ENCODE assay signal across 8 cellular contexts in genomic region chr10:35451103-35452016, GRCh38.
DNase-seq lines count a peak whose midpoint lies in the region; ATAC-seq and TF ChIP-seq lines count a peak whose summit lies in the region.

No MANE protein-coding gene starts in this region.

- H3K9me3 ChIP-seq in CD4-positive, alpha-beta T cell (ENCODE audit: control insufficient read depth, low read length), result no peaks in the 10 kb centered on the region
- no peaks in the 10 kb centered on the region for H3K9me3 ChIP-seq in skeletal muscle tissue (ENCODE audit: control insufficient read depth in 3 of 3, low read length in 3 of 3)

- peak overlapping the region; percentile 19 for H3K4me3 ChIP-seq in coronary artery
- H3K4me3 ChIP-seq in skeletal muscle tissue (ENCODE audit: low read length in 3 of 3), result no peak overlapping the region

- H3K4me1 Mint-ChIP-seq in CD4-positive, alpha-beta T cell (ENCODE audit: low read depth), result peaks cover 89% of the 10 kb centered on the region

- H3K9me3 Mint-ChIP-seq in CD4-positive, alpha-beta T cell, result no peaks in the 10 kb centered on the region

- CTCF ChIA-PET in CD4-positive, alpha-beta T cell (lab: Charles Lee), result no interaction called here

- H3K27ac ChIP-seq in CD4-positive, alpha-beta T cell (ENCODE audit: low read depth, low read length), result no peak overlapping the region
- H3K27ac ChIP-seq in coronary artery, result peak overlapping the region; percentile 50 to 91
- H3K27ac ChIP-seq in skeletal muscle tissue (ENCODE audit: low read depth, low read length), result peak overlapping the region; percentile 77

- in situ Hi-C loops in G401 (cut with HindIII; ENCODE audit: low sequenced_read_pairs), result no loop called here

- H3K36me3 Mint-ChIP-seq in CD4-positive, alpha-beta T cell (ENCODE audit: low read depth), result peaks cover 15% of the 10 kb centered on the region

- no peaks in the 10 kb centered on the region for H3K27me3 Mint-ChIP-seq in CD4-positive, alpha-beta T cell

- no peaks in the 10 kb centered on the region for H3K36me3 ChIP-seq in skeletal muscle tissue (ENCODE audit: control insufficient read depth in 3 of 3, insufficient read depth in 3 of 3, low read length in 3 of 3)

- H3K27ac Mint-ChIP-seq in CD4-positive, alpha-beta T cell, result peak overlapping the region; percentile 93

- TF ChIP-seq CTCF in CD4-positive, alpha-beta T cell (IDR thresholded peaks at IDR 0.05), result no peak
- no peak for TF ChIP-seq CTCF in coronary artery (IDR thresholded peaks at IDR 0.05)

- POLR2A ChIA-PET in CD4-positive, alpha-beta T cell (lab: Charles Lee), result no interaction called here

- H3K4me3 Mint-ChIP-seq in CD4-positive, alpha-beta T cell, result no peak overlapping the region

- H3K27me3 ChIP-seq in CD4-positive, alpha-beta T cell (ENCODE audit: control insufficient read depth, insufficient read depth, low read length), result no peaks in the 10 kb centered on the region
- H3K27me3 ChIP-seq in skeletal muscle tissue (ENCODE audit: control insufficient read depth in 3 of 3, insufficient read depth in 3 of 3, low read length in 3 of 3), result no peaks in the 10 kb centered on the region

- DNase-seq in CD4-positive, alpha-beta T cell, result no peak
- DNase-seq in coronary artery (ENCODE audit: low spot score) (no peak), AG08396 (ENCODE audit: low spot score) (no peak), amniotic stem cell (lab: John Stamatoyannopoulos, UW) (no peak), G401 (ENCODE audit: low spot score) (no peak)

- H3K4me1 ChIP-seq in skeletal muscle tissue (ENCODE audit: control insufficient read depth in 3 of 3, insufficient read depth in 3 of 3, low read length in 3 of 3), result peaks cover 50 to 73% (median 60%) of the 10 kb centered on the region in 3 donors

- ATAC-seq in CD4-positive, alpha-beta T cell (ENCODE audit: poor library complexity), result no peak
- peak; percentile 99 for ATAC-seq in GM21381 (IDR thresholded peaks at IDR 0.05; ENCODE audit: unreplicated experiment)
- ATAC-seq in HG03565 (IDR thresholded peaks at IDR 0.05; ENCODE audit: unreplicated experiment), result peak; percentile 99

- intact Hi-C loops in CD4-positive, alpha-beta T cell (cut with DNase I, micrococcal nuclease), result loop anchor here in 1 of 2 experiments (5.0 kb wide), 1 partner anchor 114 kb away; the partner anchor contains the start of gene CCNY

- no peak overlapping the region for H3K9ac ChIP-seq in skeletal muscle tissue (ENCODE audit: low read depth in 1 of 3, low read length in 3 of 3)
